Comparison of ENCODE assay signal across 8 cellular contexts in the genomic region with DNA sequence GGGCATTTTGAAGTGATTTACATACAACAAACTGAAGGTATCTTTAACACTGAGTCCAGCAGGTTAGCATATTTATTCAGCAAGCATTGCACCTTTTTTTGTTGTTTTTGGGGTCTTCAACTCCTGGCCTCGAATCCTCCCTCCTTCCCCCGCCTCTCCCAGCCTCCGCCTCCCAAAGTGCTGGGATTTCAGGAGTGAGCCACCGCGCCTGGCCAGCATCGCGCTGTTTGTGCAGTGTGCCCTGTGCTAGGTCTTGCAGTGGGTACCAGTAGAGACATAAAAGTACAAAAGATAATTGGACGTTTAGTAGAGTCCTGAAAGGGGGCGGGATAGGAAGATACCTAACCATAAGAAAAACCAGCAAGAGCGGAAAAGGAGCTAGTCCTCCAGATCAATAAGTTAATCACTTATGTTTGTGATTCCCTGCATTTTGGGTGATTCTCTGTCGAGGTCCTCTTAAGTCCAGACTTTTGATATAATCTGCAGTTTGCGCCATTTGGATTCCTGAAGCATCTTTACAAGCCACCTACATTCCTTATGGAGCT.
A peak's percentile ranks its signal among the peaks of the same experiment; 100 is the strongest.
DNase-seq lines count a peak whose midpoint lies in the region; ATAC-seq and TF ChIP-seq lines count a peak whose summit lies in the region.

No MANE protein-coding gene starts in this region.

- no peaks in the 10 kb centered on the region for H3K36me3 ChIP-seq in HCT116 (ENCODE audit: control insufficient read depth in 1 of 2, insufficient read depth in 2 of 2, low read length in 2 of 2)
- H3K36me3 ChIP-seq in SK-N-SH (replicated peaks in 1 of 2; ENCODE audit: control insufficient read depth in 1 of 2, insufficient read depth in 2 of 2, low read length in 1 of 2): no peaks in the 10 kb centered on the region
- no peaks in the 10 kb centered on the region for H3K36me3 ChIP-seq in skeletal muscle satellite cell (ENCODE audit: insufficient read depth, low read length)

- H3K9ac ChIP-seq in HCT116 (ENCODE audit: low read length): peak overlapping the region; percentile 79
- H3K9ac ChIP-seq in SK-N-SH: peak overlapping the region; percentile 82
- peak overlapping the region; percentile 81 for H3K9ac ChIP-seq in skeletal muscle satellite cell (ENCODE audit: low read depth, low read length)

- TF ChIP-seq CTCF in HCT116 (IDR thresholded peaks at IDR 0.05 in 2 of 3, conservative IDR thresholded peaks at IDR 0.05 in 1 of 3; ENCODE audit: borderline replicate concordance in 1 of 3, insufficient read depth in 1 of 3, low read depth in 2 of 3, low read length in 2 of 3): no peak
- TF ChIP-seq CTCF in SK-N-SH (IDR thresholded peaks at IDR 0.05): no peak
- no peak for TF ChIP-seq CTCF in fibroblast of pulmonary artery (IDR thresholded peaks at IDR 0.05; ENCODE audit: low read length, missing control alignments)

- H3F3A ChIP-seq in SK-N-SH (replicated peaks; ENCODE audit: insufficient read depth): peaks cover 3% of the 10 kb centered on the region

- H3K27ac ChIP-seq in HCT116 (ENCODE audit: low read depth, low read length): peak overlapping the region; percentile 54; the same call in 1 of the 2 replicates
- peak overlapping the region; percentile 75 to 76 for H3K27ac ChIP-seq in SK-N-SH (ENCODE audit: low read depth in 2 of 2, low read length in 1 of 2)

- WGBS in SK-N-SH (ENCODE audit: low lambda C conversion rate): 22% methylated on average over 12 of the region's 12 CpGs

- peak overlapping the region; percentile 76 to 83 for H3K4me3 ChIP-seq in HCT116 (replicated peaks in 1 of 2; ENCODE audit: low read depth in 1 of 2, low read length in 2 of 2)
- peak overlapping the region; percentile 75 to 92 for H3K4me3 ChIP-seq in SK-N-SH (ENCODE audit: low read depth in 2 of 2, low read length in 1 of 2)
- peak overlapping the region; percentile 69 for H3K4me3 ChIP-seq in fibroblast of pulmonary artery (replicated peaks; ENCODE audit: low read depth, low read length)
- H3K4me3 ChIP-seq in skeletal muscle satellite cell (ENCODE audit: low read length): peak overlapping the region; percentile 71

- no peak for TF ChIP-seq EP300 in SK-N-SH (IDR thresholded peaks at IDR 0.05; ENCODE audit: borderline replicate concordance in 1 of 2, low read depth in 1 of 2, low read length in 1 of 2)

- ATAC-seq in HCT116: no peak
- ATAC-seq in GM18498 (IDR thresholded peaks at IDR 0.05; ENCODE audit: unreplicated experiment): no peak

- CTCF ChIA-PET in HCT116 (lab: Charles Lee): no interaction called here
- CTCF ChIA-PET in SK-N-SH (lab: Yijun Ruan, JAX): interaction anchor here (0.6 to 1.0 kb wide), 2 partner anchors 102 to 521 kb away, joined by 3 read pairs; no protein-coding TSS in a partner anchor

- POLR2A ChIA-PET in HCT116 (lab: Charles Lee): no interaction called here
- POLR2A ChIA-PET in SK-N-SH (lab: Yijun Ruan, JAX): no interaction called here

- intact Hi-C loops in HCT116 (cut with micrococcal nuclease): no loop called here

- H4K20me1 ChIP-seq in HCT116 (ENCODE audit: insufficient read depth): no peaks in the 10 kb centered on the region
- H4K20me1 ChIP-seq in SK-N-SH (ENCODE audit: insufficient read depth): peaks cover 21% of the 10 kb centered on the region

- RAD21 ChIA-PET in HCT116 (lab: Charles Lee; ENCODE audit: low non-redundant PET in 1 of 2, low total read pairs in 2 of 2, uncharacterized antibody in 2 of 2, unreplicated experiment in 2 of 2): interaction anchor here in 1 of 2 experiments (1.6 kb wide), 1 partner anchor 106 kb away, joined by 5 read pairs; no protein-coding TSS in a partner anchor

- TF ChIP-seq POLR2A in HCT116 (IDR thresholded peaks at IDR 0.05; ENCODE audit: borderline replicate concordance, extremely low read depth, insufficient read depth, insufficient read length): no peak

- H3K4me1 ChIP-seq in HCT116 (ENCODE audit: control insufficient read depth in 1 of 2, insufficient read depth in 2 of 2, low read length in 2 of 2): peaks cover 6 to 17% of the 10 kb centered on the region in 2 experiments; a peak in 3 of 4 replicates
- H3K4me1 ChIP-seq in SK-N-SH (ENCODE audit: control insufficient read depth in 1 of 2, insufficient read depth in 2 of 2, low read depth in 1 of 2, low read length in 1 of 2): peaks cover 10 to 37% of the 10 kb centered on the region in 2 experiments; a peak in 3 of 4 replicates
- peaks cover 12% of the 10 kb centered on the region for H3K4me1 ChIP-seq in skeletal muscle satellite cell (ENCODE audit: control insufficient read depth, insufficient read depth, low read length)

- peak overlapping the region; percentile 56 for H2AFZ ChIP-seq in HCT116 (ENCODE audit: low read depth, low read length, poor library complexity, severe bottlenecking)
- H2AFZ ChIP-seq in SK-N-SH (ENCODE audit: low read depth): peak overlapping the region; percentile 67; the same call in 1 of the 2 replicates

- H3K4me2 ChIP-seq in HCT116 (ENCODE audit: low read length) (peak overlapping the region; percentile 82), SK-N-SH (peak overlapping the region; percentile 97), skeletal muscle satellite cell (ENCODE audit: low read length) (peak overlapping the region; percentile 86)

- no peak for DNase-seq in HCT116 (ENCODE audit: low read depth, low spot score)
- DNase-seq in SK-N-SH: peak; percentile 33
- no peak for DNase-seq in fibroblast of pulmonary artery (ENCODE audit: low read depth)
- no peak for DNase-seq in NK-92 (lab: John Stamatoyannopoulos, UW; ENCODE audit: unreplicated experiment)
- no peak for DNase-seq in stimulated activated CD4-positive, alpha-beta T cell treated with anti-CD3 and anti-CD28 coated beads, Interleukin-2, amount 100 ng/mL, for 48 hours
- no peak for DNase-seq in NOMO-1 treated with DMSO at 0.1 percent for 48 hours (lab: John Stamatoyannopoulos, UW; ENCODE audit: unreplicated experiment)

- TF ChIP-seq RAD21 in HCT116 (IDR thresholded peaks at IDR 0.05; ENCODE audit: low read depth) (no peak), SK-N-SH (IDR thresholded peaks at IDR 0.05; ENCODE audit: low read length) (no peak)

- no peaks in the 10 kb centered on the region for H3K9me2 ChIP-seq in HCT116 (ENCODE audit: insufficient read depth)
- no peaks in the 10 kb centered on the region for H3K9me2 ChIP-seq in SK-N-SH

- no peaks in the 10 kb centered on the region for H3K9me3 ChIP-seq in HCT116 (ENCODE audit: control insufficient read depth in 1 of 2, insufficient read depth in 1 of 2, low read depth in 1 of 2, low read length in 2 of 2)
- no peaks in the 10 kb centered on the region for H3K9me3 ChIP-seq in SK-N-SH
- no peaks in the 10 kb centered on the region for H3K9me3 ChIP-seq in skeletal muscle satellite cell (replicated peaks; ENCODE audit: low read length)

- TSS peak; percentile 97 for BruUV-seq in HCT116 (replicated peaks; lab: Mats Ljungman, UMichigan)

- H3K27me3 ChIP-seq in HCT116 (ENCODE audit: insufficient read depth, low read length) (no peaks in the 10 kb centered on the region), SK-N-SH (ENCODE audit: insufficient read depth) (no peaks in the 10 kb centered on the region), skeletal muscle satellite cell (ENCODE audit: control insufficient read depth, insufficient read depth, low read length) (no peaks in the 10 kb centered on the region)

- H3K79me2 ChIP-seq in HCT116 (ENCODE audit: insufficient read depth, low read length) (peaks cover 35% of the 10 kb centered on the region), SK-N-SH (ENCODE audit: insufficient read depth) (peaks cover 73% of the 10 kb centered on the region)

TF ChIP-seq in HCT116, 20 proteins besides CTCF, POLR2A, EP300 and RAD21 (continues in another document):
- TF ChIP-seq CBX3 (IDR thresholded peaks at IDR 0.05; ENCODE audit: low read depth): no peak
- TF ChIP-seq, protein P1, sequence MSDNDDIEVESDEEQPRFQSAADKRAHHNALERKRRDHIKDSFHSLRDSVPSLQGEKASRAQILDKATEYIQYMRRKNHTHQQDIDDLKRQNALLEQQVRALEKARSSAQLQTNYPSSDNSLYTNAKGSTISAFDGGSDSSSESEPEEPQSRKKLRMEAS (IDR thresholded peaks at IDR 0.05): no peak
- TF ChIP-seq FOSL1 (IDR thresholded peaks at IDR 0.05; ENCODE audit: low read depth): no peak
- TF ChIP-seq SIN3A (IDR thresholded peaks at IDR 0.05; ENCODE audit: low read depth): no peak

TF ChIP-seq in SK-N-SH, 30 proteins besides CTCF, POLR2A, EP300 and RAD21 (continues in another document):
- TF ChIP-seq POLR2AphosphoS5 (IDR thresholded peaks at IDR 0.05; ENCODE audit: low read depth, low read length) (no peak), RXRA (IDR thresholded peaks at IDR 0.05; ENCODE audit: borderline replicate concordance, low read depth) (no peak), GATA2 (CRISPR knock-in tag; IDR thresholded peaks at IDR 0.05) (no peak), EZH2phosphoT487 (IDR thresholded peaks at IDR 0.05; ENCODE audit: borderline replicate concordance, low read depth) (no peak), YY1 (IDR thresholded peaks at IDR 0.05; ENCODE audit: low read depth) (no peak)
- TF ChIP-seq, protein P2, sequence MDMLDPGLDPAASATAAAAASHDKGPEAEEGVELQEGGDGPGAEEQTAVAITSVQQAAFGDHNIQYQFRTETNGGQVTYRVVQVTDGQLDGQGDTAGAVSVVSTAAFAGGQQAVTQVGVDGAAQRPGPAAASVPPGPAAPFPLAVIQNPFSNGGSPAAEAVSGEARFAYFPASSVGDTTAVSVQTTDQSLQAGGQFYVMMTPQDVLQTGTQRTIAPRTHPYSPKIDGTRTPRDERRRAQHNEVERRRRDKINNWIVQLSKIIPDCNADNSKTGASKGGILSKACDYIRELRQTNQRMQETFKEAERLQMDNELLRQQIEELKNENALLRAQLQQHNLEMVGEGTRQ (IDR thresholded peaks at IDR 0.05; ENCODE audit: borderline replicate concordance, low read depth, low read length): no peak
- TF ChIP-seq, protein P3, sequence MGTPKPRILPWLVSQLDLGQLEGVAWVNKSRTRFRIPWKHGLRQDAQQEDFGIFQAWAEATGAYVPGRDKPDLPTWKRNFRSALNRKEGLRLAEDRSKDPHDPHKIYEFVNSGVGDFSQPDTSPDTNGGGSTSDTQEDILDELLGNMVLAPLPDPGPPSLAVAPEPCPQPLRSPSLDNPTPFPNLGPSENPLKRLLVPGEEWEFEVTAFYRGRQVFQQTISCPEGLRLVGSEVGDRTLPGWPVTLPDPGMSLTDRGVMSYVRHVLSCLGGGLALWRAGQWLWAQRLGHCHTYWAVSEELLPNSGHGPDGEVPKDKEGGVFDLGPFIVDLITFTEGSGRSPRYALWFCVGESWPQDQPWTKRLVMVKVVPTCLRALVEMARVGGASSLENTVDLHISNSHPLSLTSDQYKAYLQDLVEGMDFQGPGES (IDR thresholded peaks at IDR 0.05; ENCODE audit: low read depth, low read length): no peak
- TF ChIP-seq, protein P1 (IDR thresholded peaks at IDR 0.05; ENCODE audit: low read depth): no peak
